Comparison of ENCODE assay signal across 8 cellular contexts in genomic region chr1:93844262-93845045, GRCh38. TPM values are rescaled to one million over a fixed set of nuclear protein-coding genes. Genes with fewer than 3 reads are reported as not detected.
A peak's percentile ranks its signal among the peaks of the same experiment; 100 is the strongest.
DNase-seq lines count a peak whose midpoint lies in the region; ATAC-seq and TF ChIP-seq lines count a peak whose summit lies in the region.

No MANE protein-coding gene starts in this region.

- DNase-seq in G401 (ENCODE audit: low spot score) (peak; percentile 73), NCI-H1092 (lab: John Stamatoyannopoulos, UW) (peak; percentile 43), SK-N-DZ (ENCODE audit: low spot score) (peak; percentile 69), brain microvascular endothelial cell (peak; percentile 76), kidney tubule cell (ENCODE audit: low spot score) (peak; percentile 78), superior temporal gyrus (ENCODE audit: extremely low spot score) (peak; percentile 88)

- H3K79me2 ChIP-seq in ACC112 (ENCODE audit: control insufficient read depth, insufficient read depth, low read length, unreplicated experiment) = no peaks in the 10 kb centered on the region

- no peak overlapping the region for H2AFZ ChIP-seq in ACC112 (ENCODE audit: low read length, unreplicated experiment)

- H3K4me3 ChIP-seq in ACC112 (ENCODE audit: low read depth, low read length) (no peak overlapping the region), brain microvascular endothelial cell (ENCODE audit: low read depth, low read length) (no peak overlapping the region)

- H3K27me3 ChIP-seq in ACC112 (ENCODE audit: insufficient read depth, low read length) = no peaks in the 10 kb centered on the region
- H3K27me3 ChIP-seq in brain microvascular endothelial cell (replicated peaks) = no peaks in the 10 kb centered on the region

- no peaks in the 10 kb centered on the region for H3K36me3 ChIP-seq in ACC112 (ENCODE audit: insufficient read depth, low read length)
- H3K36me3 ChIP-seq in brain microvascular endothelial cell (replicated peaks) = no peaks in the 10 kb centered on the region

- in situ Hi-C loops in G401 (cut with HindIII; ENCODE audit: low sequenced_read_pairs) (no loop called here), brain microvascular endothelial cell (cut with HindIII; ENCODE audit: low pct_ligation_motif_present, low sequenced_read_pairs) (no loop called here)

- H3K27ac ChIP-seq in ACC112 (ENCODE audit: low read depth, low read length) (peak overlapping the region; percentile 82), brain microvascular endothelial cell (peak overlapping the region; percentile 95)

- peaks cover 24% of the 10 kb centered on the region for H3K4me1 ChIP-seq in ACC112 (ENCODE audit: control insufficient read depth, insufficient read depth, low read length, unreplicated experiment)

- TF ChIP-seq CTCF in brain microvascular endothelial cell (IDR thresholded peaks at IDR 0.05; ENCODE audit: low read depth, low read length, missing control alignments) = peak; percentile 87

- no peak for ATAC-seq in HG02840 (IDR thresholded peaks at IDR 0.05; ENCODE audit: low FRiP score, unreplicated experiment)

RNA-seq across cellular contexts. Expression of gene DNTTIP2, which starts 34.6 kb away (rescaled TPM):
- total RNA-seq in G401 (2014; rRNA removed; shearing (Covaris generic)) = 16.7 and 24.8 TPM in 2 replicates
- polyA plus RNA-seq in SK-N-DZ (2014; cell fraction: cytosol; rRNA removed) = 9.0 and 12.3 TPM in 2 replicates
- 171 and 227 TPM in 2 replicates for polyA plus RNA-seq in SK-N-DZ (2014; cell fraction: nucleus; rRNA removed)
